23 cellular contexts compared by ENCODE assay signal in the genomic region with DNA sequence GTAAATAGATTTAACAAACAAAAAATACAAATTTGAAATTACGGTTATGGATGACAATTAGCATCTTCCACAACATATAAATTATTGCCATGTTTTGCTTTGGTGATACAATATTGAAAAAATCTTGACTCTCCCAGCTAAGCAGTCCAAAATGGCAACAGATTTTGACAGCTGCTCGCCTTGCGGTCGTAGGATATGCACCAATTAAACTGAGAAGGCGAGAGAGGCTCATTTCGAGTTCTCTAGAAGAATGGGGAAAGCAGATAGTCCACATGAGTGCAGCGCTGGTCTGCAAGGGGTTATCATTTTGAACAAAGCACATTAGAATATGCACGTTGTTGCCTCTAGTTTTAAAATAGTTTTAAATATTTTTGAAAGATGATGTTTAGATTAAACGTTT. TPM values are rescaled to one million over a fixed set of nuclear protein-coding genes. Genes with fewer than 3 reads are reported as not detected.
DNase-seq lines count a peak whose midpoint lies in the region; ATAC-seq and TF ChIP-seq lines count a peak whose summit lies in the region.
"Had no signal": no experiment of that assay in that cellular context is flagged by ENCODE, and none has a peak within 500 bp of the region (broad histone marks: within the 10 kb centered on the region; RNA-seq: fewer than 3 reads in every experiment).

No MANE protein-coding gene starts in this region.

- H3K9ac ChIP-seq in mesendoderm (ENCODE audit: low read length), result no peak overlapping the region

- H4K8ac ChIP-seq in mesendoderm (ENCODE audit: low read depth, low read length), result no peak overlapping the region

- no peaks in the 10 kb centered on the region for H3K36me3 Mint-ChIP-seq in natural killer cell treated with Interleukin-12 subunit alpha and Interleukin-12 subunit beta and Interleukin-15 and Interleukin-18, amount 100 ng/mL, for 72 hours
- H3K36me3 Mint-ChIP-seq in natural killer cell, result no peaks in the 10 kb centered on the region
- H3K36me3 Mint-ChIP-seq: CD4-positive, CD25-positive, alpha-beta regulatory T cell; CD8-positive, alpha-beta T cell had no signal

- TF ChIP-seq CTCF in natural killer cell (IDR thresholded peaks at IDR 0.05), result no peak

- no peak overlapping the region for H2AK5ac ChIP-seq in mesendoderm (ENCODE audit: low read length)

- H4K5ac ChIP-seq in mesendoderm (ENCODE audit: low read length), result no peak overlapping the region

- H2BK5ac ChIP-seq in mesendoderm (ENCODE audit: low read length), result no peak overlapping the region

- H3K4me3 ChIP-seq in mesendoderm (ENCODE audit: low read length), result no peak overlapping the region
- H3K4me3 ChIP-seq: A549, GM12878, GM23338 had no signal

- no CpG with 5 or more reads among the region's 9 CpGs for WGBS in mesendoderm (ENCODE audit: extremely low coverage, insufficient coverage, low lambda C conversion rate)

- H2BK120ac ChIP-seq in mesendoderm (ENCODE audit: low read depth, low read length), result no peak overlapping the region

- no peak overlapping the region for H3K4ac ChIP-seq in mesendoderm (ENCODE audit: low read depth, low read length)

- H3K27me3 ChIP-seq in mesendoderm (ENCODE audit: insufficient read depth, low read length, poor library complexity), result no peaks in the 10 kb centered on the region
- H3K27me3 ChIP-seq: BE2C had no signal

- H3K56ac ChIP-seq in mesendoderm (ENCODE audit: low read length), result no peak overlapping the region

- no peak overlapping the region for H3K4me3 Mint-ChIP-seq in natural killer cell treated with Interleukin-12 subunit alpha and Interleukin-12 subunit beta and Interleukin-15 and Interleukin-18, amount 100 ng/mL, for 72 hours
- no peak overlapping the region for H3K4me3 Mint-ChIP-seq in natural killer cell
- H3K4me3 Mint-ChIP-seq: CD4-positive, CD25-positive, alpha-beta regulatory T cell; CD8-positive, alpha-beta T cell; GM23338; H9 had no signal

- no peak overlapping the region for H3K18ac ChIP-seq in mesendoderm (ENCODE audit: low read length)

- no peak for ATAC-seq in natural killer cell treated with Interleukin-12 subunit alpha and Interleukin-12 subunit beta and Interleukin-15 and Interleukin-18, amount 100 ng/mL, for 72 hours
- no peak for ATAC-seq in natural killer cell
- ATAC-seq: A549; CD8-positive, alpha-beta T cell; GM12878; GM23338; HCT116 had no signal

- no peaks in the 10 kb centered on the region for H3K79me2 ChIP-seq in mesendoderm (ENCODE audit: control insufficient read depth, insufficient read depth, low read length)

- no peak overlapping the region for H3K27ac ChIP-seq in mesendoderm (ENCODE audit: low read depth, low read length)
- H3K27ac ChIP-seq: A549, C4-2B had no signal

- H3K4me1 ChIP-seq in mesendoderm (ENCODE audit: control insufficient read depth, low read depth, low read length), result no peaks in the 10 kb centered on the region
- H3K4me1 ChIP-seq: A549 had no signal

- H3K4me1 Mint-ChIP-seq in natural killer cell treated with Interleukin-12 subunit alpha and Interleukin-12 subunit beta and Interleukin-15 and Interleukin-18, amount 100 ng/mL, for 72 hours (ENCODE audit: low read depth in 2 of 2), result no peaks in the 10 kb centered on the region
- peaks cover 0 to 5% of the 10 kb centered on the region in 2 donors for H3K4me1 Mint-ChIP-seq in natural killer cell

- H3K9me3 Mint-ChIP-seq in natural killer cell treated with Interleukin-12 subunit alpha and Interleukin-12 subunit beta and Interleukin-15 and Interleukin-18, amount 100 ng/mL, for 72 hours, result no peaks in the 10 kb centered on the region
- H3K9me3 Mint-ChIP-seq in natural killer cell, result no peaks in the 10 kb centered on the region
- H3K9me3 Mint-ChIP-seq: CD4-positive, CD25-positive, alpha-beta regulatory T cell; CD8-positive, alpha-beta T cell had no signal

- DNase-seq in natural killer cell treated with Interleukin-12 subunit alpha and Interleukin-12 subunit beta and Interleukin-15 and Interleukin-18, amount 100 ng/mL, for 72 hours (ENCODE audit: low spot score), result peak; percentile 25
- no peak for DNase-seq in natural killer cell
- peak; percentile 8 for DNase-seq in NCI-H187 treated with DMSO at 0.1 percent for 48 hours (lab: John Stamatoyannopoulos, UW)
- peak; percentile 86 for DNase-seq in myocyte (ENCODE audit: low read depth)
- DNase-seq in mesendoderm, result no peak
- no peak for DNase-seq in nucleus accumbens (lab: John Stamatoyannopoulos, UW)
- DNase-seq in activated T-cell treated with anti-CD3 and anti-CD28 coated beads, Interleukin-2, amount 50 U/mL, for 1 hour, result no peak
- DNase-seq: 8988T; ACHN; AML-193; BE2C; CD4-positive, CD25-positive, alpha-beta regulatory T cell; CD8-positive, alpha-beta T cell; DMS 273 treated with DMSO at 0.1 percent for 48 hours; DMS79; EL; GDM1; H9 had no signal

- no peaks in the 10 kb centered on the region for H3K36me3 ChIP-seq in mesendoderm (ENCODE audit: control insufficient read depth, insufficient read depth, low read length)
- H3K36me3 ChIP-seq: BE2C had no signal

- peaks cover 7 to 10% of the 10 kb centered on the region in 2 donors for H3K27me3 Mint-ChIP-seq in natural killer cell treated with Interleukin-12 subunit alpha and Interleukin-12 subunit beta and Interleukin-15 and Interleukin-18, amount 100 ng/mL, for 72 hours
- peaks cover 7 to 8% of the 10 kb centered on the region in 2 donors for H3K27me3 Mint-ChIP-seq in natural killer cell (ENCODE audit: low read depth in 2 of 2)

- H3K27ac Mint-ChIP-seq in natural killer cell treated with Interleukin-12 subunit alpha and Interleukin-12 subunit beta and Interleukin-15 and Interleukin-18, amount 100 ng/mL, for 72 hours, result no peak overlapping the region
- no peak overlapping the region for H3K27ac Mint-ChIP-seq in natural killer cell
- H3K27ac Mint-ChIP-seq: CD4-positive, CD25-positive, alpha-beta regulatory T cell; CD8-positive, alpha-beta T cell; GM23338; H9 had no signal

- H3K4me2 ChIP-seq in mesendoderm (ENCODE audit: low read length), result no peak overlapping the region
- H3K4me2 ChIP-seq: A549, GM23338 had no signal

- intact Hi-C loops in natural killer cell (cut with micrococcal nuclease), result no loop called here

- H3K23ac ChIP-seq in mesendoderm (ENCODE audit: low read length), result no peak overlapping the region

- no peak overlapping the region for H2BK15ac ChIP-seq in mesendoderm (replicated peaks; ENCODE audit: low read depth)

- no peaks in the 10 kb centered on the region for H3K79me1 ChIP-seq in mesendoderm (ENCODE audit: low read length)

RNA-seq across cellular contexts. Expression of gene AKAP1, which starts 55.3 kb away (rescaled TPM):
- 10 to 100 TPM; 25.3 to 69.9 TPM for total RNA-seq in natural killer cell treated with Interleukin-12 subunit alpha and Interleukin-12 subunit beta and Interleukin-15 and Interleukin-18, amount 100 ng/mL, for 72 hours
- total RNA-seq in natural killer cell, result 10 to 100 TPM in 2 of 3 donors, 1 to 10 TPM in 1; 9.8 to 15.8 (median 11.4) TPM
- 47.4 and 49.2 TPM in 2 replicates for total RNA-seq in myocyte
- 24.1 TPM for polyA plus RNA-seq in myocyte (2012)
- 32.9 TPM for polyA plus RNA-seq in mesendoderm (2013, experiment 1 of 2)
- 34.0 TPM for polyA plus RNA-seq in mesendoderm (2013, experiment 2 of 2)

Comparison
In these comparisons a context has a peak if more than half of its experiments do, and no peak if none do; other contexts are left out.
1. DNase-seq: peak in natural killer cell treated with Interleukin-12 subunit alpha and Interleukin-12 subunit beta and Interleukin-15 and Interleukin-18, amount 100 ng/mL, for 72 hours (single experiment), NCI-H187 treated with DMSO at 0.1 percent for 48 hours (single experiment) and myocyte (single experiment); none in natural killer cell (single experiment), mesendoderm (single experiment), nucleus accumbens (0 of 56) and activated T-cell treated with anti-CD3 and anti-CD28 coated beads, Interleukin-2, amount 50 U/mL, for 1 hour (single experiment).